ENCODE assay signal across 16 cellular contexts in the genomic region with DNA sequence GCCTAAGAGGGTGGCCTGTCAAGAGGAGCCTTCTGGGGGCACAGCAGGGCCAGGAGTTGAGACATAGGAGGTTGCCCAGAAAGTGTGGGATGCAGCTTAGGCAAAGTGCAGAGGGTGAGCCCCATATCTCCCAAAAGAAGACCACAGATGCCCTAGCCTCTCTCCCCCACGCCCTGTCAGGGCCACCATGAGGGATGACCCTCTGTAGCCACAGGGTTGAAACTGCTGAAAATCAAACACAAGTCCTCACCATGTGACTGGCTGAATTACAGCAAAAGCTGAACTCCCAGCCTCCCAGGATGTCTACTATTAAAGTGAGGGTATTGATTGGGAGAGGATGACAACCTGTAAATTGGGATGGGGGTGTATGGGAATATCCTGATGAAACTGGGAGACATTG. TPM values are rescaled to one million over a fixed set of nuclear protein-coding genes. Genes with fewer than 3 reads are reported as not detected.
"Had no signal": no experiment of that assay in that cellular context is flagged by ENCODE, and none has a peak within 500 bp of the region (broad histone marks: within the 10 kb centered on the region; RNA-seq: fewer than 3 reads in every experiment).

No MANE protein-coding gene starts in this region.

- H3K27ac ChIP-seq: body of pancreas, gastrocnemius medialis, left lung, neutrophil had no signal

- H3K9me3 ChIP-seq: body of pancreas, gastrocnemius medialis, heart right ventricle, left lung, neutrophil had no signal

- ATAC-seq: body of pancreas; gastrocnemius medialis; stimulated activated naive CD8-positive, alpha-beta T cell treated with anti-CD3 and anti-CD28 coated beads, Interleukin-15, amount 100 ng/mL, for 72 hours had no signal

- H3K4me3 Mint-ChIP-seq: activated naive CD8-positive, alpha-beta T cell treated with anti-CD3 and anti-CD28 coated beads, Interleukin-2, amount 10 ng/mL, durations not matched to agents 7 days and 5 days; stimulated activated naive CD8-positive, alpha-beta T cell treated with anti-CD3 and anti-CD28 coated beads, Interleukin-15, amount 100 ng/mL, for 72 hours had no signal

- H3K27ac Mint-ChIP-seq: activated naive CD8-positive, alpha-beta T cell treated with anti-CD3 and anti-CD28 coated beads, Interleukin-2, amount 10 ng/mL, durations not matched to agents 7 days and 5 days; stimulated activated naive CD8-positive, alpha-beta T cell treated with anti-CD3 and anti-CD28 coated beads, Interleukin-15, amount 100 ng/mL, for 72 hours had no signal

- H3K9me3 Mint-ChIP-seq: activated naive CD8-positive, alpha-beta T cell treated with anti-CD3 and anti-CD28 coated beads, Interleukin-2, amount 10 ng/mL, durations not matched to agents 7 days and 5 days; stimulated activated naive CD8-positive, alpha-beta T cell treated with anti-CD3 and anti-CD28 coated beads, Interleukin-15, amount 100 ng/mL, for 72 hours had no signal

- H3K27me3 ChIP-seq: body of pancreas, gastrocnemius medialis had no signal

- H3K27me3 Mint-ChIP-seq: stimulated activated naive CD8-positive, alpha-beta T cell treated with anti-CD3 and anti-CD28 coated beads, Interleukin-15, amount 100 ng/mL, for 72 hours had no signal

- H3K4me3 ChIP-seq: body of pancreas had no signal

- H3K36me3 ChIP-seq: gastrocnemius medialis, heart right ventricle, left lung, neutrophil had no signal

- DNase-seq: activated naive CD8-positive, alpha-beta T cell treated with anti-CD3 and anti-CD28 coated beads, Interleukin-2, amount 10 ng/mL, durations not matched to agents 7 days and 5 days; central memory CD4-positive, alpha-beta T cell; gastrocnemius medialis; left lung; stimulated activated CD4-positive, alpha-beta T cell treated with anti-CD3 and anti-CD28 coated beads, Interleukin-4, amount 100 ng/mL, for 1 hour; stimulated activated naive CD8-positive, alpha-beta T cell treated with anti-CD3 and anti-CD28 coated beads, Interleukin-15, amount 100 ng/mL, for 72 hours; trophoblast cell had no signal

- H3K36me3 Mint-ChIP-seq: activated naive CD8-positive, alpha-beta T cell treated with anti-CD3 and anti-CD28 coated beads, Interleukin-2, amount 10 ng/mL, durations not matched to agents 7 days and 5 days had no signal

RNA-seq across cellular contexts. Expression of gene AMER3, which starts 44.0 kb away (rescaled TPM):
- total RNA-seq: activated naive CD8-positive, alpha-beta T cell treated with anti-CD3 and anti-CD28 coated beads, Interleukin-2, amount 10 ng/mL, durations not matched to agents 7 days and 5 days; gastrocnemius medialis; heart right ventricle; kidney epithelial cell; left lung; lung microvascular endothelial cell; sciatic nerve; smooth muscle cell; T-helper 1 cell treated with Interleukin-12 subunit alpha and Interleukin-12 subunit beta and Interleukin-4 antibody, amounts not matched to agents 30 ng/mL and 1 ng/mL, for 36 hours had no signal
- polyA plus RNA-seq: esophagus, heart right ventricle, smooth muscle cell had no signal
